In genomic region chr7:151869968-151870918, GRCh38 we compare ENCODE assay signal across 27 cellular contexts. TPM values are rescaled to one million over a fixed set of nuclear protein-coding genes. Genes with fewer than 3 reads are reported as not detected.
DNase-seq lines count a peak whose midpoint lies in the region; ATAC-seq and TF ChIP-seq lines count a peak whose summit lies in the region.
"Had no signal": no experiment of that assay in that cellular context is flagged by ENCODE, and none has a peak within 500 bp of the region (broad histone marks: within the 10 kb centered on the region; RNA-seq: fewer than 3 reads in every experiment).

No MANE protein-coding gene starts in this region.

- H3K27ac ChIP-seq in right atrium auricular region (peak overlapping the region; percentile 43 to 81), dorsolateral prefrontal cortex (peak overlapping the region in 44 of 59 donors; percentile 6 to 83 (median 70)), ovary (peak overlapping the region; percentile 13 to 76), aorta (ENCODE audit: low read depth in 1 of 2, low read length in 2 of 2) (no peak overlapping the region)
- H3K27ac ChIP-seq: left lung, neutrophil, psoas muscle, SJSA1, testis had no signal

- no peak for ATAC-seq in left cardiac atrium
- ATAC-seq in aorta (ENCODE audit: low FRiP score) = no peak
- ATAC-seq in GM19467 (IDR thresholded peaks at IDR 0.05; ENCODE audit: unreplicated experiment) = no peak
- no peak for ATAC-seq in HG03521 (IDR thresholded peaks at IDR 0.05; ENCODE audit: unreplicated experiment)
- ATAC-seq: activated CD8-positive, alpha-beta memory T cell treated with anti-CD3 and anti-CD28 coated beads, Interleukin-2, amount 10 ng/mL, durations not matched to agents 7 days and 5 days; activated T-cell treated with anti-CD3 and anti-CD28 coated beads, Interleukin-2, amount 50 U/mL, for 4 hours; left lung; T-cell had no signal

- H3K4me3 ChIP-seq in right atrium auricular region = no peak overlapping the region
- no peak overlapping the region for H3K4me3 ChIP-seq in dorsolateral prefrontal cortex
- no peak overlapping the region for H3K4me3 ChIP-seq in ovary
- no peak overlapping the region for H3K4me3 ChIP-seq in aorta (ENCODE audit: low read length in 2 of 2)
- H3K4me3 ChIP-seq: left lung, psoas muscle, SJSA1, testis, uterus had no signal

- H3K36me3 ChIP-seq in right atrium auricular region (no peaks in the 10 kb centered on the region), ovary (no peaks in the 10 kb centered on the region), aorta (ENCODE audit: control insufficient read depth in 1 of 2, insufficient read depth in 2 of 2, low read length in 1 of 2) (no peaks in the 10 kb centered on the region)
- H3K36me3 ChIP-seq: left lung, neutrophil, SJSA1, uterus had no signal

- no peak for TF ChIP-seq CTCF in right atrium auricular region (IDR thresholded peaks at IDR 0.05)
- no peak for TF ChIP-seq CTCF in dorsolateral prefrontal cortex (IDR thresholded peaks at IDR 0.05 in 54 of 56, conservative IDR thresholded peaks at IDR 0.05 in 2 of 56; ENCODE audit: low read depth in 1 of 56, partially characterized antibody in 56 of 56)
- TF ChIP-seq CTCF in ovary (IDR thresholded peaks at IDR 0.05) = no peak

- H3K4me1 ChIP-seq in right atrium auricular region (peaks cover 0 to 55% of the 10 kb centered on the region in 2 donors), ovary (ENCODE audit: insufficient read depth) (peaks cover 27% of the 10 kb centered on the region), aorta (ENCODE audit: control insufficient read depth in 1 of 2, insufficient read depth in 2 of 2, low read length in 2 of 2) (no peaks in the 10 kb centered on the region)
- H3K4me1 ChIP-seq: testis had no signal

- WGBS in ovary, 3 donors = 75 to 88% (median 81%) methylated on average over 24 of the region's 24 CpGs
- 85 to 87% methylated on average over 24 of the region's 24 CpGs for WGBS in aorta, 2 donors

- no peak for TF ChIP-seq EP300 in ovary (IDR thresholded peaks at IDR 0.05)

- intact Hi-C loops in left cardiac atrium (cut with DNase I) (loop anchor here in 1 of 2 donors (10.0 kb wide), 1 partner anchor 85 kb away; no protein-coding TSS in a partner anchor), dorsolateral prefrontal cortex (cut with DNase I) (loop anchor here in 1 of 2 donors (5.0 kb wide), 1 partner anchor 88 kb away; no protein-coding TSS in a partner anchor), ovary (cut with DNase I) (loop anchor here in 3 of 4 donors (5.0 to 10.0 kb wide), 3 partner anchors 85 to 155 kb away; partner anchors contain the start of gene GALNT11 (in 1 of the 3)), aorta (cut with DNase I) (no loop called here)

- H3K27me3 ChIP-seq in right atrium auricular region (no peaks in the 10 kb centered on the region), dorsolateral prefrontal cortex (no peaks in the 10 kb centered on the region), ovary (no peaks in the 10 kb centered on the region), aorta (ENCODE audit: control insufficient read depth in 1 of 2, insufficient read depth in 2 of 2, low read length in 1 of 2) (no peaks in the 10 kb centered on the region)
- H3K27me3 ChIP-seq: testis, uterus had no signal

- TF ChIP-seq POLR2A in ovary (IDR thresholded peaks at IDR 0.05) = no peak

- H3K9me3 ChIP-seq in right atrium auricular region = no peaks in the 10 kb centered on the region
- no peaks in the 10 kb centered on the region for H3K9me3 ChIP-seq in ovary
- H3K9me3 ChIP-seq in aorta (ENCODE audit: control insufficient read depth, low read length) = no peaks in the 10 kb centered on the region
- H3K9me3 ChIP-seq: left lung, neutrophil, psoas muscle, SJSA1, testis, uterus had no signal

- no peak for DNase-seq in right atrium auricular region (ENCODE audit: low spot score)
- no peak for DNase-seq in left cardiac atrium
- no peak for DNase-seq in dorsolateral prefrontal cortex
- DNase-seq in ovary = no peak
- peak; percentile 41 to 55 for DNase-seq in aorta
- no peak for DNase-seq in T1000 (lab: John Stamatoyannopoulos, UW)
- DNase-seq: activated B cell treated with CpG ODN at 0.5 μM for 24 hours; activated CD4-positive, alpha-beta T cell treated with anti-CD3 and anti-CD28 coated beads, Interleukin-2, amount 10 ng/mL, durations not matched to agents 7 days and 5 days; activated CD8-positive, alpha-beta memory T cell treated with anti-CD3 and anti-CD28 coated beads, Interleukin-2, amount 10 ng/mL, durations not matched to agents 7 days and 5 days; activated gamma-delta T cell treated with Interleukin-2 at 50 U/mL for 16 hours; activated naive CD8-positive, alpha-beta T cell treated with anti-CD3 and anti-CD28 coated beads, Interleukin-2, amount 10 ng/mL, durations not matched to agents 7 days and 5 days; activated T-cell treated with anti-CD3 and anti-CD28 coated beads, Interleukin-2, amount 50 U/mL, for 4 hours; CD4-positive, alpha-beta T cell; cerebellar nuclear complex; DND-41; left lung; NCI-H1048; NCI-H510A; stimulated activated naive CD4-positive, alpha-beta T cell treated with Interleukin-2 at 50 U/mL for 16 hours; T-cell; testis; uterus had no signal

RNA-seq across cellular contexts. Expression of gene PRKAG2, which starts 6.7 kb away (rescaled TPM):
- total RNA-seq in right atrium auricular region (100 to 1,000 TPM; 133 to 177 TPM), left cardiac atrium (100 to 1,000 TPM; 141 to 253 TPM), dorsolateral prefrontal cortex (100 to 1,000 TPM in 3 of 120 experiments, 10 to 100 TPM in 117; 39.2 to 105 (median 77.5) TPM), ovary (10 to 100 TPM in 6 of 7 donors, 1 to 10 TPM in 1; 9.3 to 37.7 (median 22.6) TPM), aorta (10 to 100 TPM; 52.3 to 69.9 TPM)
- polyA plus RNA-seq in ovary (10 to 100 TPM; 14.6 to 32.1 TPM), aorta (10 to 100 TPM; 34.0 to 52.8 TPM)

Comparison
In these comparisons a context has a peak if more than half of its experiments do, and no peak if none do; other contexts are left out.
1. DNase-seq: peak in aorta (2 of 2); none in right atrium auricular region (single experiment), left cardiac atrium (single experiment), dorsolateral prefrontal cortex (0 of 10), ovary (0 of 5) and T1000 (single experiment).
2. H3K27ac ChIP-seq: peak in right atrium auricular region (2 of 2), dorsolateral prefrontal cortex (44 of 59) and ovary (2 of 2); none in aorta (0 of 2).
3. intact Hi-C loops: an anchor here in ovary (5.0 to 10.0 kb wide); none called in aorta.